Comparison of ENCODE assay signal across 1 cellular context in genomic region chr10:1672001-1672781, GRCh38.
TF ChIP-seq lines count a peak whose summit lies in the region.

No MANE protein-coding gene starts in this region.

TF ChIP-seq in H1, 55 proteins besides CTCF, POLR2A, EP300 and RAD21:
- TF ChIP-seq E2F6 (IDR thresholded peaks at IDR 0.05) (0 out of 2 replicates have a peak, but pooled peaks have one; percentile 36), ZNF274 (IDR thresholded peaks at IDR 0.05; ENCODE audit: borderline replicate concordance, extremely low read depth, low read length) (no peak)
